In genomic region chr5:66881475-66882161, GRCh38 we compare ENCODE assay signal across 13 cellular contexts.
DNase-seq lines count a peak whose midpoint lies in the region; ATAC-seq and TF ChIP-seq lines count a peak whose summit lies in the region.
"Had no signal": no experiment of that assay in that cellular context is flagged by ENCODE, and none has a peak within 500 bp of the region (broad histone marks: within the 10 kb centered on the region; RNA-seq: fewer than 3 reads in every experiment).

No MANE protein-coding gene starts in this region.

- peaks cover 34% of the 10 kb centered on the region for H3K4me1 ChIP-seq in PC-3 (ENCODE audit: insufficient read depth, low read length)
- H3K4me1 ChIP-seq in subcutaneous abdominal adipose tissue (ENCODE audit: control insufficient read depth in 5 of 5, insufficient read depth in 5 of 5, low read length in 5 of 5), result peaks cover 0 to 9% (median 5%) of the 10 kb centered on the region in 5 donors
- H3K4me1 ChIP-seq in Peyer's patch, result no peaks in the 10 kb centered on the region
- H3K4me1 ChIP-seq: BLaER1 treated with 17β-estradiol and CSF1 and Interleukin-3, amounts not matched to agents 10 nM and 100 nM had no signal

- no peaks in the 10 kb centered on the region for H3K27me3 ChIP-seq in PC-3 (ENCODE audit: low read length)
- no peaks in the 10 kb centered on the region for H3K27me3 ChIP-seq in subcutaneous abdominal adipose tissue (ENCODE audit: control insufficient read depth in 5 of 5, insufficient read depth in 4 of 5, low read length in 5 of 5)
- H3K27me3 ChIP-seq in Peyer's patch, result no peaks in the 10 kb centered on the region
- H3K27me3 ChIP-seq: BLaER1 treated with 17β-estradiol and CSF1 and Interleukin-3, amounts not matched to agents 10 nM and 100 nM had no signal

- H3K9ac ChIP-seq in PC-3 (ENCODE audit: low read length), result peak overlapping the region; percentile 72
- peak overlapping the region in 1 of 5 donors; percentile 5 for H3K9ac ChIP-seq in subcutaneous abdominal adipose tissue (ENCODE audit: low read length in 5 of 5)
- H3K9ac ChIP-seq: BLaER1 treated with 17β-estradiol and CSF1 and Interleukin-3, amounts not matched to agents 10 nM and 100 nM had no signal

- TF ChIP-seq CTCF in PC-3 (conservative IDR thresholded peaks at IDR 0.05; ENCODE audit: low read depth, low read length) (no peak), Peyer's patch (IDR thresholded peaks at IDR 0.05) (no peak)

- no peaks in the 10 kb centered on the region for H4K20me1 ChIP-seq in PC-3 (ENCODE audit: low read length)
- H4K20me1 ChIP-seq: BLaER1 treated with 17β-estradiol and CSF1 and Interleukin-3, amounts not matched to agents 10 nM and 100 nM had no signal

- no peak for TF ChIP-seq POLR2A in Peyer's patch (IDR thresholded peaks at IDR 0.05)

- POLR2A ChIA-PET in PC-3 (lab: Charles Lee; ENCODE audit: unreplicated experiment), result no interaction called here

- intact Hi-C loops in PC-3 (cut with micrococcal nuclease), result no loop called here

- no peaks in the 10 kb centered on the region for H3F3A ChIP-seq in PC-3 (ENCODE audit: low read length, unreplicated experiment)

- H3K4me3 ChIP-seq in PC-3 (ENCODE audit: low read length) (peak overlapping the region; percentile 37; the same call in 1 of the 2 replicates), subcutaneous abdominal adipose tissue (ENCODE audit: low read depth in 1 of 5, low read length in 5 of 5) (no peak overlapping the region), Peyer's patch (no peak overlapping the region)
- H3K4me3 ChIP-seq: BLaER1 treated with 17β-estradiol and CSF1 and Interleukin-3, amounts not matched to agents 10 nM and 100 nM had no signal

- H3K27ac ChIP-seq in PC-3 (ENCODE audit: low read length), result peak overlapping the region; percentile 96
- peak overlapping the region; percentile 24 for H3K27ac ChIP-seq in subcutaneous abdominal adipose tissue (ENCODE audit: low read depth, low read length)
- H3K27ac ChIP-seq in Peyer's patch, result no peak overlapping the region
- H3K27ac ChIP-seq: BLaER1 treated with 17β-estradiol and CSF1 and Interleukin-3, amounts not matched to agents 10 nM and 100 nM had no signal

- H3K9me3 ChIP-seq in PC-3 (ENCODE audit: low read length), result no peaks in the 10 kb centered on the region
- no peaks in the 10 kb centered on the region for H3K9me3 ChIP-seq in subcutaneous abdominal adipose tissue (ENCODE audit: control insufficient read depth in 5 of 5, low read length in 5 of 5)
- H3K9me3 ChIP-seq in Peyer's patch, result no peaks in the 10 kb centered on the region

- ATAC-seq in PC-3 (peak; percentile 58), GM19455 (IDR thresholded peaks at IDR 0.05; ENCODE audit: unreplicated experiment) (no peak), HG03097 (IDR thresholded peaks at IDR 0.05; ENCODE audit: low FRiP score, unreplicated experiment) (no peak)

- no peaks in the 10 kb centered on the region for H3K79me2 ChIP-seq in PC-3 (ENCODE audit: low read length)

- no TSS peak for BruUV-seq in PC-3 (replicated peaks; lab: Mats Ljungman, UMichigan)

- no peaks in the 10 kb centered on the region for H3K36me3 ChIP-seq in PC-3 (ENCODE audit: low read depth, low read length)
- H3K36me3 ChIP-seq in subcutaneous abdominal adipose tissue (ENCODE audit: control insufficient read depth in 5 of 5, insufficient read depth in 5 of 5, low read length in 5 of 5), result no peaks in the 10 kb centered on the region
- H3K36me3 ChIP-seq in Peyer's patch, result no peaks in the 10 kb centered on the region
- H3K36me3 ChIP-seq: BLaER1 treated with 17β-estradiol and CSF1 and Interleukin-3, amounts not matched to agents 10 nM and 100 nM had no signal

- H3K9me2 ChIP-seq in PC-3 (replicated peaks; ENCODE audit: low read length), result no peaks in the 10 kb centered on the region

- H3K4me2 ChIP-seq in PC-3 (ENCODE audit: low read length), result peak overlapping the region; percentile 60
- H3K4me2 ChIP-seq: BLaER1 treated with 17β-estradiol and CSF1 and Interleukin-3, amounts not matched to agents 10 nM and 100 nM had no signal

- CTCF ChIA-PET in PC-3 (lab: Charles Lee), result no interaction called here

- no peak overlapping the region for H2AFZ ChIP-seq in PC-3 (ENCODE audit: low read length)

- DNase-seq in PC-3 (peak; percentile 66), dermis blood vessel endothelial cell (peak; percentile 53), iris pigment epithelial cell (ENCODE audit: low read depth) (peak; percentile 69), DMS153 (lab: John Stamatoyannopoulos, UW) (no peak), Peyer's patch (no peak)
- DNase-seq: GOT3; MV-4-11; posterior cingulate gyrus; stimulated activated CD4-positive, alpha-beta T cell treated with anti-CD3 and anti-CD28 coated beads, Interleukin-4, amount 100 ng/mL, for 1 hour had no signal

Comparison
In these comparisons a context has a peak if more than half of its experiments do, and no peak if none do; other contexts are left out.
1. DNase-seq: peak in PC-3 (single experiment), dermis blood vessel endothelial cell (single experiment) and iris pigment epithelial cell (single experiment); none in DMS153 (single experiment) and Peyer's patch (0 of 3).
2. H3K27ac ChIP-seq: peak in PC-3 (single experiment) and subcutaneous abdominal adipose tissue (single experiment); none in Peyer's patch (0 of 4).